Comparison of ENCODE assay signal across 1 cellular context in genomic region chr5:393846-394275, GRCh38.
TF ChIP-seq lines count a peak whose summit lies in the region.

No MANE protein-coding gene starts in this region.

TF ChIP-seq in HEK293, 187 proteins besides CTCF, POLR2A, EP300 and RAD21 (continued from another document):
- TF ChIP-seq ZNF341 (tag by site-specific recombination; IDR thresholded peaks at IDR 0.05; ENCODE audit: low read depth) (no peak), ZNF335 (tag by site-specific recombination; conservative IDR thresholded peaks at IDR 0.05) (peak; percentile 50; the same call in 1 of the 2 replicates), BCL6B (tag by site-specific recombination; IDR thresholded peaks at IDR 0.05) (no peak), ZNF155 (tag by site-specific recombination; IDR thresholded peaks at IDR 0.05) (no peak), SP2 (tag by site-specific recombination; IDR thresholded peaks at IDR 0.05) (0 out of 2 replicates have a peak, but pooled peaks have one; percentile 1)
